Comparison of ENCODE assay signal across 1 cellular context in genomic region chr17:15038656-15039055, GRCh38.
TF ChIP-seq lines count a peak whose summit lies in the region.

No MANE protein-coding gene starts in this region.

TF ChIP-seq in IMR-90, 13 proteins besides CTCF, POLR2A, EP300 and RAD21 (continued from another document):
- TF ChIP-seq SMC3 (IDR thresholded peaks at IDR 0.05; ENCODE audit: low read depth, low read length): no peak
